ENCODE assay signal across 2 cellular contexts in genomic region chr1:183416850-183417690, GRCh38.
A peak's percentile ranks its signal among the peaks of the same experiment; 100 is the strongest.
TF ChIP-seq lines count a peak whose summit lies in the region.

No MANE protein-coding gene starts in this region.

TF ChIP-seq in HEK293, 187 proteins besides CTCF, POLR2A, EP300 and RAD21 (continued from another document and continues in another):
- no peak for TF ChIP-seq ZNF510 (tag by site-specific recombination; IDR thresholded peaks at IDR 0.05; ENCODE audit: insufficient replicate concordance)
- TF ChIP-seq ZNF324 (tag by site-specific recombination; IDR thresholded peaks at IDR 0.05) = no peak
- peak; percentile 72 for TF ChIP-seq ZBTB26 (tag by site-specific recombination; optimal IDR thresholded peaks at IDR 0.05)
- peak; percentile 42; the same call in 1 of the 2 replicates for TF ChIP-seq ZBTB48 (tag by site-specific recombination; IDR thresholded peaks at IDR 0.05)
- peak; percentile 54 for TF ChIP-seq ZNF76 (tag by site-specific recombination; IDR thresholded peaks at IDR 0.05; ENCODE audit: borderline replicate concordance, low read depth)
- TF ChIP-seq ZEB2 (tag by site-specific recombination; IDR thresholded peaks at IDR 0.05) = 0 out of 2 replicates have a peak, but pooled peaks have one; percentile 31
- TF ChIP-seq ZNF202 (tag by site-specific recombination; IDR thresholded peaks at IDR 0.05; ENCODE audit: borderline replicate concordance) = no peak
- TF ChIP-seq, protein P1, sequence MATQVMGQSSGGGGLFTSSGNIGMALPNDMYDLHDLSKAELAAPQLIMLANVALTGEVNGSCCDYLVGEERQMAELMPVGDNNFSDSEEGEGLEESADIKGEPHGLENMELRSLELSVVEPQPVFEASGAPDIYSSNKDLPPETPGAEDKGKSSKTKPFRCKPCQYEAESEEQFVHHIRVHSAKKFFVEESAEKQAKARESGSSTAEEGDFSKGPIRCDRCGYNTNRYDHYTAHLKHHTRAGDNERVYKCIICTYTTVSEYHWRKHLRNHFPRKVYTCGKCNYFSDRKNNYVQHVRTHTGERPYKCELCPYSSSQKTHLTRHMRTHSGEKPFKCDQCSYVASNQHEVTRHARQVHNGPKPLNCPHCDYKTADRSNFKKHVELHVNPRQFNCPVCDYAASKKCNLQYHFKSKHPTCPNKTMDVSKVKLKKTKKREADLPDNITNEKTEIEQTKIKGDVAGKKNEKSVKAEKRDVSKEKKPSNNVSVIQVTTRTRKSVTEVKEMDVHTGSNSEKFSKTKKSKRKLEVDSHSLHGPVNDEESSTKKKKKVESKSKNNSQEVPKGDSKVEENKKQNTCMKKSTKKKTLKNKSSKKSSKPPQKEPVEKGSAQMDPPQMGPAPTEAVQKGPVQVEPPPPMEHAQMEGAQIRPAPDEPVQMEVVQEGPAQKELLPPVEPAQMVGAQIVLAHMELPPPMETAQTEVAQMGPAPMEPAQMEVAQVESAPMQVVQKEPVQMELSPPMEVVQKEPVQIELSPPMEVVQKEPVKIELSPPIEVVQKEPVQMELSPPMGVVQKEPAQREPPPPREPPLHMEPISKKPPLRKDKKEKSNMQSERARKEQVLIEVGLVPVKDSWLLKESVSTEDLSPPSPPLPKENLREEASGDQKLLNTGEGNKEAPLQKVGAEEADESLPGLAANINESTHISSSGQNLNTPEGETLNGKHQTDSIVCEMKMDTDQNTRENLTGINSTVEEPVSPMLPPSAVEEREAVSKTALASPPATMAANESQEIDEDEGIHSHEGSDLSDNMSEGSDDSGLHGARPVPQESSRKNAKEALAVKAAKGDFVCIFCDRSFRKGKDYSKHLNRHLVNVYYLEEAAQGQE (tag by site-specific recombination; IDR thresholded peaks at IDR 0.05) = peak; percentile 100
- TF ChIP-seq ZNF596 (tag by site-specific recombination; IDR thresholded peaks at IDR 0.05) = 0 out of 2 replicates have a peak, but pooled peaks have one; percentile 11
- TF ChIP-seq, protein P2, sequence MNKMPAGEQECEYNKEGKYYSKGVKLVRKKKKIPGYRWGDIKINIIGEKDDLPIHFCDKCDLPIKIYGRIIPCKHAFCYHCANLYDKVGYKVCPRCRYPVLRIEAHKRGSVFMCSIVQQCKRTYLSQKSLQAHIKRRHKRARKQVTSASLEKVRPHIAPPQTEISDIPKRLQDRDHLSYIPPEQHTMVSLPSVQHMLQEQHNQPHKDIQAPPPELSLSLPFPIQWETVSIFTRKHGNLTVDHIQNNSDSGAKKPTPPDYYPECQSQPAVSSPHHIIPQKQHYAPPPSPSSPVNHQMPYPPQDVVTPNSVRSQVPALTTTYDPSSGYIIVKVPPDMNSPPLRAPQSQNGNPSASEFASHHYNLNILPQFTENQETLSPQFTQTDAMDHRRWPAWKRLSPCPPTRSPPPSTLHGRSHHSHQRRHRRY (tag by site-specific recombination; IDR thresholded peaks at IDR 0.05) = no peak
- TF ChIP-seq KLF8 (tag by site-specific recombination; IDR thresholded peaks at IDR 0.05) = peak; percentile 30; the same call in 1 of the 2 replicates
- peak; percentile 64; the same call in 1 of the 2 replicates for TF ChIP-seq ZBTB6 (tag by site-specific recombination; IDR thresholded peaks at IDR 0.05)
- peak; percentile 37; the same call in 1 of the 2 replicates for TF ChIP-seq ZNF843 (tag by site-specific recombination; IDR thresholded peaks at IDR 0.05)
- TF ChIP-seq HOXD13 (CRISPR knock-in tag; IDR thresholded peaks at IDR 0.05; ENCODE audit: borderline replicate concordance) = no peak
- TF ChIP-seq ZNF335 (tag by site-specific recombination; conservative IDR thresholded peaks at IDR 0.05) = peak; percentile 98
- TF ChIP-seq ZNF121 (tag by site-specific recombination; IDR thresholded peaks at IDR 0.05) = peak; percentile 84; the same call in 1 of the 2 replicates
- peak; percentile 26; the same call in 1 of the 2 replicates for TF ChIP-seq YY2 (tag by site-specific recombination; IDR thresholded peaks at IDR 0.05)
- peak; percentile 94 for TF ChIP-seq ZFHX2 (tag by site-specific recombination; conservative IDR thresholded peaks at IDR 0.05)
- TF ChIP-seq ZNF785 (tag by site-specific recombination; IDR thresholded peaks at IDR 0.05) = 0 out of 2 replicates have a peak, but pooled peaks have one; percentile 31
- TF ChIP-seq ZNF600 (tag by site-specific recombination; IDR thresholded peaks at IDR 0.05) = peak; percentile 88
- no peak for TF ChIP-seq ZNF560 (tag by site-specific recombination; IDR thresholded peaks at IDR 0.05; ENCODE audit: borderline replicate concordance)
- peak; percentile 89 for TF ChIP-seq ZBTB17 (tag by site-specific recombination; IDR thresholded peaks at IDR 0.05)
- peak; percentile 70 for TF ChIP-seq ZBTB8A (tag by site-specific recombination; IDR thresholded peaks at IDR 0.05)

TF ChIP-seq in GM12878, 131 proteins besides CTCF, POLR2A, EP300 and RAD21 (continued from another document):
- TF ChIP-seq MYC (IDR thresholded peaks at IDR 0.05; ENCODE audit: insufficient read depth, insufficient read length, insufficient replicate concordance, low read length, severe bottlenecking) = no peak
- TF ChIP-seq HDAC2 (IDR thresholded peaks at IDR 0.05) = no peak
- TF ChIP-seq, protein P3, sequence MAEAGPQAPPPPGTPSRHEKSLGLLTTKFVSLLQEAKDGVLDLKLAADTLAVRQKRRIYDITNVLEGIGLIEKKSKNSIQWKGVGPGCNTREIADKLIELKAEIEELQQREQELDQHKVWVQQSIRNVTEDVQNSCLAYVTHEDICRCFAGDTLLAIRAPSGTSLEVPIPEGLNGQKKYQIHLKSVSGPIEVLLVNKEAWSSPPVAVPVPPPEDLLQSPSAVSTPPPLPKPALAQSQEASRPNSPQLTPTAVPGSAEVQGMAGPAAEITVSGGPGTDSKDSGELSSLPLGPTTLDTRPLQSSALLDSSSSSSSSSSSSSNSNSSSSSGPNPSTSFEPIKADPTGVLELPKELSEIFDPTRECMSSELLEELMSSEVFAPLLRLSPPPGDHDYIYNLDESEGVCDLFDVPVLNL (IDR thresholded peaks at IDR 0.05; ENCODE audit: low read depth, low read length) = no peak
- TF ChIP-seq SREBF1 (IDR thresholded peaks at IDR 0.05; ENCODE audit: low read length) = no peak
- TF ChIP-seq EGR1 (IDR thresholded peaks at IDR 0.05; ENCODE audit: borderline replicate concordance in 1 of 2, low read depth in 2 of 2, low read length in 2 of 2) = no peak
- TF ChIP-seq, protein P1 (IDR thresholded peaks at IDR 0.05; ENCODE audit: low read depth, low read length) = peak; percentile 87
- peak; percentile 33 for TF ChIP-seq BCL3 (IDR thresholded peaks at IDR 0.05; ENCODE audit: borderline replicate concordance, insufficient read depth, low read depth, low read length, poor library complexity, severe bottlenecking)
- TF ChIP-seq ZZZ3 (IDR thresholded peaks at IDR 0.05; ENCODE audit: control insufficient read depth, insufficient read length, low read depth) = no peak
